In genomic region chr10:131534836-131535235, GRCh38 we compare ENCODE assay signal across 18 cellular contexts.
DNase-seq lines count a peak whose midpoint lies in the region; ATAC-seq and TF ChIP-seq lines count a peak whose summit lies in the region.
"Had no signal": no experiment of that assay in that cellular context is flagged by ENCODE, and none has a peak within 500 bp of the region (broad histone marks: within the 10 kb centered on the region; RNA-seq: fewer than 3 reads in every experiment).

No MANE protein-coding gene starts in this region.

- no peak overlapping the region for H4K5ac ChIP-seq in H9 (ENCODE audit: insufficient read length, low read depth, low read length)

- no peak overlapping the region for H3T11ph ChIP-seq in H9 (ENCODE audit: low read length)

- H3K36me3 ChIP-seq in neuronal stem cell (replicated peaks in 1 of 2; ENCODE audit: control insufficient read depth in 2 of 2, insufficient read depth in 2 of 2, low read length in 2 of 2), result no peaks in the 10 kb centered on the region
- no peaks in the 10 kb centered on the region for H3K36me3 ChIP-seq in right atrium auricular region
- H3K36me3 ChIP-seq: BLaER1 treated with 17β-estradiol and CSF1 and Interleukin-3, amounts not matched to agents 10 nM and 100 nM had no signal

- H2BK120ac ChIP-seq in H9 (ENCODE audit: low read depth, low read length, poor library complexity, severe bottlenecking) (no peak overlapping the region), neuronal stem cell (ENCODE audit: low read depth, low read length) (no peak overlapping the region)

- H3K79me2 ChIP-seq in H9 (ENCODE audit: insufficient read depth, low read length), result no peaks in the 10 kb centered on the region

- H2BK5ac ChIP-seq in H9 (ENCODE audit: insufficient read length, low read length) (no peak overlapping the region), neuronal stem cell (ENCODE audit: low read length) (no peak overlapping the region)

- WGBS in H9 (ENCODE audit: extremely low coverage, insufficient read length, low lambda C conversion rate), result no CpG with 5 or more reads among the region's 11 CpGs
- no CpG with 5 or more reads among the region's 11 CpGs for WGBS in neuronal stem cell (ENCODE audit: extremely low coverage in 2 of 2, insufficient read length in 2 of 2, insufficient replicate concordance in 1 of 2), 2 donors

- H3K18ac ChIP-seq in H9 (ENCODE audit: insufficient read length, low read depth, low read length), result no peak overlapping the region
- peak overlapping the region; percentile 82 for H3K18ac ChIP-seq in neuronal stem cell (ENCODE audit: low read length)

- H2BK12ac ChIP-seq in H9 (ENCODE audit: insufficient read length, low read depth, low read length), result no peak overlapping the region
- no peak overlapping the region for H2BK12ac ChIP-seq in neuronal stem cell (ENCODE audit: low read length)

- H3K4me3 Mint-ChIP-seq in H9, result no peak overlapping the region
- no peak overlapping the region for H3K4me3 Mint-ChIP-seq in natural killer cell treated with Interleukin-12 subunit alpha and Interleukin-12 subunit beta and Interleukin-15 and Interleukin-18, amount 100 ng/mL, for 72 hours
- no peak overlapping the region for H3K4me3 Mint-ChIP-seq in activated CD4-positive, alpha-beta T cell treated with anti-CD3 and anti-CD28 coated beads, Interleukin-2, amount 10 ng/mL, durations not matched to agents 7 days and 5 days
- H3K4me3 Mint-ChIP-seq: B cell; CD4-positive, alpha-beta T cell; CD8-positive, alpha-beta T cell had no signal

- TF ChIP-seq CTCF in H9 (conservative IDR thresholded peaks at IDR 0.05) (no peak), right atrium auricular region (IDR thresholded peaks at IDR 0.05) (no peak)

- H3K9ac ChIP-seq in H9 (ENCODE audit: extremely low read depth, insufficient read length, low read length) (no peak overlapping the region), neuronal stem cell (ENCODE audit: low read depth, low read length, poor library complexity) (no peak overlapping the region)
- H3K9ac ChIP-seq: BLaER1 treated with 17β-estradiol and CSF1 and Interleukin-3, amounts not matched to agents 10 nM and 100 nM had no signal

- H3K14ac ChIP-seq in H9 (ENCODE audit: insufficient read depth, low read length) (peak overlapping the region; percentile 6; the same call in 1 of the 2 replicates), neuronal stem cell (ENCODE audit: low read length) (no peak overlapping the region)

- H3K9me3 Mint-ChIP-seq in H9, result no peaks in the 10 kb centered on the region
- H3K9me3 Mint-ChIP-seq in natural killer cell treated with Interleukin-12 subunit alpha and Interleukin-12 subunit beta and Interleukin-15 and Interleukin-18, amount 100 ng/mL, for 72 hours, result no peaks in the 10 kb centered on the region
- H3K9me3 Mint-ChIP-seq in activated CD4-positive, alpha-beta T cell treated with anti-CD3 and anti-CD28 coated beads, Interleukin-2, amount 10 ng/mL, durations not matched to agents 7 days and 5 days, result no peaks in the 10 kb centered on the region
- H3K9me3 Mint-ChIP-seq: CD4-positive, alpha-beta T cell; CD8-positive, alpha-beta T cell had no signal

- no peak overlapping the region for H3K4me3 ChIP-seq in neuronal stem cell (ENCODE audit: low read length in 2 of 2)
- no peak overlapping the region for H3K4me3 ChIP-seq in right atrium auricular region
- H3K4me3 ChIP-seq: A549; BLaER1 treated with 17β-estradiol and CSF1 and Interleukin-3, amounts not matched to agents 10 nM and 100 nM had no signal

- no peak overlapping the region for H3K27ac ChIP-seq in H9 (ENCODE audit: insufficient read length, low read depth, low read length)
- H3K27ac ChIP-seq in neuronal stem cell (replicated peaks; ENCODE audit: low read length), result no peak overlapping the region
- H3K27ac ChIP-seq in right atrium auricular region, result no peak overlapping the region
- H3K27ac ChIP-seq: 22Rv1; A549; BLaER1 treated with 17β-estradiol and CSF1 and Interleukin-3, amounts not matched to agents 10 nM and 100 nM; C4-2B had no signal

- no peaks in the 10 kb centered on the region for H3K36me3 Mint-ChIP-seq in H9 (ENCODE audit: insufficient read depth in 1 of 3, low read depth in 3 of 3)
- no peaks in the 10 kb centered on the region for H3K36me3 Mint-ChIP-seq in natural killer cell treated with Interleukin-12 subunit alpha and Interleukin-12 subunit beta and Interleukin-15 and Interleukin-18, amount 100 ng/mL, for 72 hours
- no peaks in the 10 kb centered on the region for H3K36me3 Mint-ChIP-seq in activated CD4-positive, alpha-beta T cell treated with anti-CD3 and anti-CD28 coated beads, Interleukin-2, amount 10 ng/mL, durations not matched to agents 7 days and 5 days (ENCODE audit: low read depth)
- H3K36me3 Mint-ChIP-seq: CD8-positive, alpha-beta T cell had no signal

- H3K23ac ChIP-seq in H9 (ENCODE audit: insufficient read length, low read depth, low read length) (no peak overlapping the region), neuronal stem cell (ENCODE audit: low read depth, low read length, poor library complexity) (no peak overlapping the region)

- H3K4me2 ChIP-seq in H9 (ENCODE audit: insufficient read depth, insufficient read length, low read length) (no peak overlapping the region), neuronal stem cell (ENCODE audit: insufficient read depth, low read length, poor library complexity, severe bottlenecking) (no peak overlapping the region)
- H3K4me2 ChIP-seq: A549; BLaER1 treated with 17β-estradiol and CSF1 and Interleukin-3, amounts not matched to agents 10 nM and 100 nM had no signal

- no peak overlapping the region for H2AK5ac ChIP-seq in H9 (ENCODE audit: insufficient read length, low read length)
- H2AK5ac ChIP-seq in neuronal stem cell (ENCODE audit: low read depth, low read length), result no peak overlapping the region

- no peaks in the 10 kb centered on the region for H3K27me3 Mint-ChIP-seq in H9 (ENCODE audit: low read depth)
- H3K27me3 Mint-ChIP-seq in natural killer cell treated with Interleukin-12 subunit alpha and Interleukin-12 subunit beta and Interleukin-15 and Interleukin-18, amount 100 ng/mL, for 72 hours, result peaks cover 7 to 13% of the 10 kb centered on the region in 2 donors
- peaks cover 5% of the 10 kb centered on the region for H3K27me3 Mint-ChIP-seq in activated CD4-positive, alpha-beta T cell treated with anti-CD3 and anti-CD28 coated beads, Interleukin-2, amount 10 ng/mL, durations not matched to agents 7 days and 5 days
- H3K27me3 Mint-ChIP-seq: B cell had no signal

- no peaks in the 10 kb centered on the region for H3K27me3 ChIP-seq in H9 (ENCODE audit: insufficient read depth, low read length)
- no peaks in the 10 kb centered on the region for H3K27me3 ChIP-seq in neuronal stem cell (ENCODE audit: control insufficient read depth in 3 of 3, insufficient read depth in 3 of 3, low read depth in 1 of 3, low read length in 3 of 3)
- no peaks in the 10 kb centered on the region for H3K27me3 ChIP-seq in right atrium auricular region
- H3K27me3 ChIP-seq: BLaER1 treated with 17β-estradiol and CSF1 and Interleukin-3, amounts not matched to agents 10 nM and 100 nM had no signal

- no peaks in the 10 kb centered on the region for H3K23me2 ChIP-seq in H9 (ENCODE audit: insufficient read length, low read depth, low read length, poor library complexity, severe bottlenecking)

- no peak overlapping the region for H4K91ac ChIP-seq in H9 (ENCODE audit: insufficient read length, low read depth, low read length)
- H4K91ac ChIP-seq in neuronal stem cell (ENCODE audit: low read depth, low read length, poor library complexity), result no peak overlapping the region

- H3K4ac ChIP-seq in H9 (ENCODE audit: low read depth, low read length), result no peak overlapping the region
- no peak overlapping the region for H3K4ac ChIP-seq in neuronal stem cell (ENCODE audit: low read length)

- POLR2A ChIA-PET in activated CD4-positive, alpha-beta T cell treated with anti-CD3 and anti-CD28 coated beads, Interleukin-2, amount 10 ng/mL, durations not matched to agents 7 days and 5 days (lab: Charles Lee), result no interaction called here

- DNase-seq in H9, result no peak
- peak; percentile 26 for DNase-seq in ecto neural progenitor cell (ENCODE audit: low spot score)
- DNase-seq in neuronal stem cell (ENCODE audit: low spot score), result no peak
- no peak for DNase-seq in natural killer cell treated with Interleukin-12 subunit alpha and Interleukin-12 subunit beta and Interleukin-15 and Interleukin-18, amount 100 ng/mL, for 72 hours (ENCODE audit: low spot score)
- DNase-seq in right atrium auricular region (ENCODE audit: low spot score), result no peak
- no peak for DNase-seq in activated CD4-positive, alpha-beta T cell treated with anti-CD3 and anti-CD28 coated beads, Interleukin-2, amount 10 ng/mL, durations not matched to agents 7 days and 5 days
- DNase-seq: AML-193; Caco-2; Calu3; CD4-positive, alpha-beta T cell; CD8-positive, alpha-beta T cell; DMS79 treated with DMSO at 0.1 percent for 48 hours; GF-D8 had no signal

- H3K9me3 ChIP-seq in H9 (ENCODE audit: control insufficient read depth, low read depth, low read length), result no peaks in the 10 kb centered on the region
- no peaks in the 10 kb centered on the region for H3K9me3 ChIP-seq in neuronal stem cell (replicated peaks in 1 of 2; ENCODE audit: control insufficient read depth in 2 of 2, insufficient read depth in 1 of 2, low read depth in 1 of 2, low read length in 2 of 2)
- H3K9me3 ChIP-seq in right atrium auricular region, result no peaks in the 10 kb centered on the region
- H3K9me3 ChIP-seq: A549; BLaER1 treated with 17β-estradiol and CSF1 and Interleukin-3, amounts not matched to agents 10 nM and 100 nM; Caco-2 had no signal

- H4K8ac ChIP-seq in H9 (replicated peaks; ENCODE audit: insufficient read length, low read depth, low read length) (no peak overlapping the region), neuronal stem cell (ENCODE audit: low read depth, low read length) (no peak overlapping the region)

- H4K20me1 ChIP-seq in H9 (ENCODE audit: control insufficient read depth, insufficient read depth, insufficient read length), result no peaks in the 10 kb centered on the region

- no peak overlapping the region for H2BK20ac ChIP-seq in H9 (ENCODE audit: low read depth, low read length, poor library complexity, severe bottlenecking)

- H3K4me1 ChIP-seq in H9 (ENCODE audit: insufficient read depth, low read length) (no peaks in the 10 kb centered on the region), neuronal stem cell (ENCODE audit: control insufficient read depth in 2 of 2, insufficient read depth in 1 of 2, low read depth in 1 of 2, low read length in 2 of 2) (no peaks in the 10 kb centered on the region), right atrium auricular region (no peaks in the 10 kb centered on the region)
- H3K4me1 ChIP-seq: A549, Caco-2 had no signal

- H3K79me1 ChIP-seq in H9 (ENCODE audit: insufficient read depth, low read depth, low read length, poor library complexity, severe bottlenecking) (no peaks in the 10 kb centered on the region), neuronal stem cell (ENCODE audit: low read depth, low read length) (no peaks in the 10 kb centered on the region)

- H2BK15ac ChIP-seq in H9 (ENCODE audit: low read depth, low read length) (no peak overlapping the region), neuronal stem cell (ENCODE audit: low read length) (no peak overlapping the region)

- no peak overlapping the region for H3K27ac Mint-ChIP-seq in H9
- no peak overlapping the region for H3K27ac Mint-ChIP-seq in natural killer cell treated with Interleukin-12 subunit alpha and Interleukin-12 subunit beta and Interleukin-15 and Interleukin-18, amount 100 ng/mL, for 72 hours
- no peak overlapping the region for H3K27ac Mint-ChIP-seq in activated CD4-positive, alpha-beta T cell treated with anti-CD3 and anti-CD28 coated beads, Interleukin-2, amount 10 ng/mL, durations not matched to agents 7 days and 5 days
- H3K27ac Mint-ChIP-seq: B cell; CD4-positive, alpha-beta T cell; CD8-positive, alpha-beta T cell had no signal

- no peak for ATAC-seq in natural killer cell treated with Interleukin-12 subunit alpha and Interleukin-12 subunit beta and Interleukin-15 and Interleukin-18, amount 100 ng/mL, for 72 hours
- ATAC-seq: A549; CD8-positive, alpha-beta T cell had no signal

- H3K4me1 Mint-ChIP-seq in H9, result no peaks in the 10 kb centered on the region
- H3K4me1 Mint-ChIP-seq in natural killer cell treated with Interleukin-12 subunit alpha and Interleukin-12 subunit beta and Interleukin-15 and Interleukin-18, amount 100 ng/mL, for 72 hours (ENCODE audit: low read depth in 2 of 2), result no peaks in the 10 kb centered on the region
- no peaks in the 10 kb centered on the region for H3K4me1 Mint-ChIP-seq in activated CD4-positive, alpha-beta T cell treated with anti-CD3 and anti-CD28 coated beads, Interleukin-2, amount 10 ng/mL, durations not matched to agents 7 days and 5 days
- H3K4me1 Mint-ChIP-seq: B cell had no signal

- no peak overlapping the region for H2AFZ ChIP-seq in H9 (ENCODE audit: low read length)
- no peak overlapping the region for H2AFZ ChIP-seq in neuronal stem cell (ENCODE audit: low read length)

- CTCF ChIA-PET in activated CD4-positive, alpha-beta T cell treated with anti-CD3 and anti-CD28 coated beads, Interleukin-2, amount 10 ng/mL, durations not matched to agents 7 days and 5 days (lab: Charles Lee), result no interaction called here

- H3K56ac ChIP-seq in H9 (ENCODE audit: insufficient read length, low read depth, low read length), result no peak overlapping the region
